30 cellular contexts compared by ENCODE assay signal in the genomic region with DNA sequence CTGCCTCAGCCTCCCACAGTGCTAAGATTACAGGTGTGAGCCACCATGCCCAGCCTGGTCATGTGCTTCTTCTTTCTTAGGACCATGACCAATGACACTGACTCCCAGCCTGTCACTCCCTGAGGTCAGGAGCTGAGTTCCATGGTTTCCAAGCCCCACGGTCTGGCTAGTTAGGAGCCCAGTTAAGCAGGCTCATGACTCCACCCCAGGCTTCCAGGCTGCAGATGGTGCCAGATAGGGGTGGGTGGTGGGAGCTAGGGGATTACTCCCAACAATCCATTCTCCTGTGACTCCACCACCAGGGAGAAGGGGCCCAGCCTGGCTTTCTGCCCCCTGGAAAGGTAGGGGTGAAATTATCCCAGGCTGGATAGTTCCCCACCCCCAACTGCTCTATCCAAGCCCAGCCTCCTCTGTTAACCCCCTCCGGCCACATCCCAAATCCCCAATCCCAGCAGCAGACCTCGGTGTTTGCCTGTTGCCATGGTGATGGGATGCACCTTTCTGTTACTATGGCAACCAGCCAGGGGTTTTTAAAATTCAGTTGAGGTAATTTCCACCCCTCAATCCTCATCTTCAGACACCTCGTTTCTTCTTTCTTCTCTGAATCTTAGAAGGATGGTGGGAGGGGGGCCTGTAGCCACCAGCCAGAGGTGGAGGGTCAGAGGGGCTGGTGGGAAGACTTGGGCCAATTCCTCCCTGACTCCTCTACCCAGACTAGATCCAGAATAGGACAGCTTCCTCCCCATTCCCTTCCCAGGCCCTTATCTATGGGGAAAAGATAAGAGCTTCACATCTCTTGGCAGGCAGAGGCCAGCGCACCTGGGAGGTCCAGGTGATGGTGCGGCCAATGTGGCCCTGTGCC. TPM values are rescaled to one million over a fixed set of nuclear protein-coding genes. Genes with fewer than 3 reads are reported as not detected.
DNase-seq lines count a peak whose midpoint lies in the region; ATAC-seq, FAIRE-seq and TF ChIP-seq lines count a peak whose summit lies in the region.
"Had no signal": no experiment of that assay in that cellular context is flagged by ENCODE, and none has a peak within 500 bp of the region (broad histone marks: within the 10 kb centered on the region; RNA-seq: fewer than 3 reads in every experiment).

No MANE protein-coding gene starts in this region.

- H4K8ac ChIP-seq in H9 (replicated peaks; ENCODE audit: insufficient read length, low read depth, low read length) = no peak overlapping the region

- WGBS in H9 (ENCODE audit: extremely low coverage, insufficient read length, low lambda C conversion rate) = no CpG with 5 or more reads among the region's 6 CpGs
- 37% methylated on average over 6 of the region's 6 CpGs for WGBS in GM12878 (ENCODE audit: insufficient coverage, insufficient replicate concordance, low lambda C conversion rate, missing lambda C conversion rate)

- no peak for TF ChIP-seq CTCF in H9 (conservative IDR thresholded peaks at IDR 0.05)
- TF ChIP-seq CTCF in GM12878 (IDR thresholded peaks at IDR 0.05 in 2 of 3, conservative IDR thresholded peaks at IDR 0.05 in 1 of 3; ENCODE audit: control insufficient read depth in 2 of 3, extremely low read depth in 1 of 3, insufficient read depth in 1 of 3, low read depth in 3 of 3, low read length in 3 of 3) = no peak
- TF ChIP-seq CTCF in vagina (IDR thresholded peaks at IDR 0.05) = no peak

- CTCF ChIA-PET in GM12878 (lab: Yijun Ruan, JAX) = no interaction called here

- H3K9ac ChIP-seq in H9 (ENCODE audit: extremely low read depth, insufficient read length, low read length) (no peak overlapping the region), GM12878 (ENCODE audit: control insufficient read depth, insufficient read depth, low read length) (no peak overlapping the region)

- TF ChIP-seq POLR2A in GM12878 (IDR thresholded peaks at IDR 0.05; ENCODE audit: low read depth, low read length) (no peak), vagina (IDR thresholded peaks at IDR 0.05) (no peak)

- H3K9me3 ChIP-seq in H9 (ENCODE audit: control insufficient read depth, low read depth, low read length) (no peaks in the 10 kb centered on the region), GM12878 (replicated peaks; ENCODE audit: control insufficient read depth, insufficient read depth, low read length) (no peaks in the 10 kb centered on the region), vagina (no peaks in the 10 kb centered on the region)
- H3K9me3 ChIP-seq: neutrophil, prostate gland had no signal

- H3K4me1 ChIP-seq in H9 (ENCODE audit: insufficient read depth, low read length) (no peaks in the 10 kb centered on the region; the same call in 1 of the 2 replicates), GM12878 (ENCODE audit: control insufficient read depth, insufficient read depth, low read length) (no peaks in the 10 kb centered on the region), vagina (peaks cover 4% of the 10 kb centered on the region)
- H3K4me1 ChIP-seq: prostate gland had no signal

- H3K27ac ChIP-seq in H9 (ENCODE audit: insufficient read length, low read depth, low read length) = no peak overlapping the region
- no peak overlapping the region for H3K27ac ChIP-seq in GM12878 (ENCODE audit: control insufficient read depth, insufficient read depth)
- H3K27ac ChIP-seq in vagina = no peak overlapping the region
- H3K27ac ChIP-seq: cardiac muscle cell, HL-60, neutrophil, prostate gland, VCaP had no signal

- H3K23ac ChIP-seq in H9 (ENCODE audit: insufficient read length, low read depth, low read length) = no peak overlapping the region

- no peaks in the 10 kb centered on the region for H3K23me2 ChIP-seq in H9 (ENCODE audit: insufficient read length, low read depth, low read length, poor library complexity, severe bottlenecking)

- no peak overlapping the region for H2BK15ac ChIP-seq in H9 (ENCODE audit: low read depth, low read length)

- no peak overlapping the region for H2BK5ac ChIP-seq in H9 (ENCODE audit: insufficient read length, low read length)

- no peak for ATAC-seq in GM12878
- ATAC-seq: activated naive CD4-positive, alpha-beta T cell treated with anti-CD3 and anti-CD28 coated beads, Interleukin-2, amount 50 U/mL, for 72 hours; CD8-positive, alpha-beta T cell; HCT116 had no signal

- FAIRE-seq in GM12878 (lab: Jason Lieb, UNC) = no peak
- FAIRE-seq: endothelial cell of umbilical vein, GM12891 had no signal

- POLR2A ChIA-PET in GM12878 (lab: Charles Lee) = no interaction called here

- RAD21 ChIA-PET in GM12878 (lab: Charles Lee; ENCODE audit: unreplicated experiment) = no interaction called here

- H2AFZ ChIP-seq in H9 (ENCODE audit: low read length) = no peak overlapping the region
- H2AFZ ChIP-seq in GM12878 (ENCODE audit: control insufficient read depth, low read depth, low read length) = no peak overlapping the region

- peak overlapping the region; percentile 56 for H3K18ac ChIP-seq in H9 (ENCODE audit: insufficient read length, low read depth, low read length)

- no peak for TF ChIP-seq RAD21 in GM12878 (IDR thresholded peaks at IDR 0.05; ENCODE audit: insufficient read depth, low read depth, low read length)

- H3K36me3 ChIP-seq in GM12878 (ENCODE audit: control insufficient read depth in 2 of 2, insufficient read depth in 2 of 2, low read length in 1 of 2) = no peaks in the 10 kb centered on the region
- H3K36me3 ChIP-seq in vagina = no peaks in the 10 kb centered on the region
- H3K36me3 ChIP-seq: cardiac muscle cell, neutrophil, prostate gland had no signal

- H2AK5ac ChIP-seq in H9 (ENCODE audit: insufficient read length, low read length) = no peak overlapping the region

- intact Hi-C loops in GM12878 (cut with micrococcal nuclease; ENCODE audit: unreplicated experiment) = no loop called here
- intact Hi-C loops in vagina (cut with DNase I) = no loop called here

- no TSS peak for BruUV-seq in GM12878 (replicated peaks; lab: Mats Ljungman, UMichigan)

- peak overlapping the region in 2 of 3 experiments; percentile 74 to 92; a peak in 4 of 7 replicates for H3K27ac Mint-ChIP-seq in H9
- H3K27ac Mint-ChIP-seq: activated naive CD4-positive, alpha-beta T cell treated with anti-CD3 and anti-CD28 coated beads, Interleukin-2, amount 50 U/mL, for 72 hours; activated T-helper 2 cell treated with anti-CD3 and anti-CD28 coated beads, Interferon-gamma antibody, Interleukin-2, Interleukin-4, amounts not matched to agents 10 μg/mL and 5 μg/mL and 100 μg/mL, durations not matched to agents 14 hours and 24 hours and 36 hours; CD8-positive, alpha-beta T cell had no signal

- H3K27me3 ChIP-seq in H9 (ENCODE audit: insufficient read depth, low read length) = no peaks in the 10 kb centered on the region
- H3K27me3 ChIP-seq in GM12878 (replicated peaks in 1 of 2; ENCODE audit: control insufficient read depth in 2 of 2, insufficient read depth in 2 of 2, low read length in 1 of 2) = peaks cover 0 to 2% of the 10 kb centered on the region in 2 experiments; a peak in 2 of 4 replicates
- no peaks in the 10 kb centered on the region for H3K27me3 ChIP-seq in vagina
- H3K27me3 ChIP-seq: cardiac muscle cell had no signal

- no peaks in the 10 kb centered on the region for H3K79me2 ChIP-seq in H9 (ENCODE audit: insufficient read depth, low read length)
- no peaks in the 10 kb centered on the region for H3K79me2 ChIP-seq in GM12878 (ENCODE audit: control insufficient read depth, insufficient read depth, low read length)

- DNase-seq in DMS53 (lab: John Stamatoyannopoulos, UW) = peak; percentile 43
- DNase-seq in DMS53 treated with DMSO at 0.1 percent for 48 hours (lab: John Stamatoyannopoulos, UW; ENCODE audit: unreplicated experiment) = no peak
- no peak for DNase-seq in H9
- DNase-seq in GM12878 (ENCODE audit: low read depth, low spot score) = no peak
- peak; percentile 52 for DNase-seq in left kidney (ENCODE audit: low read depth, low spot score)
- no peak for DNase-seq in NCI-H1105 treated with DMSO at 0.1 percent for 48 hours (lab: John Stamatoyannopoulos, UW)
- no peak for DNase-seq in vagina (ENCODE audit: extremely low spot score in 2 of 2)
- DNase-seq in SHP77 treated with DMSO at 0.1 percent for 48 hours (lab: John Stamatoyannopoulos, UW) = no peak
- DNase-seq: activated CD4-positive, alpha-beta T cell treated with anti-CD3 and anti-CD28 coated beads, Interleukin-2, amount 50 U/mL, for 1 hour; CD8-positive, alpha-beta T cell; cortex of kidney; DMS79 treated with DMSO at 0.1 percent for 48 hours; mammary epithelial cell; NCI-H1048; NCI-H1930; NCI-H446 treated with DMSO at 0.1 percent for 48 hours; trophoblast cell had no signal

- no peak overlapping the region for H3T11ph ChIP-seq in H9 (ENCODE audit: low read length)

- no peaks in the 10 kb centered on the region for H3K9me3 Mint-ChIP-seq in H9
- H3K9me3 Mint-ChIP-seq: activated naive CD4-positive, alpha-beta T cell treated with anti-CD3 and anti-CD28 coated beads, Interleukin-2, amount 50 U/mL, for 72 hours; activated T-helper 2 cell treated with anti-CD3 and anti-CD28 coated beads, Interferon-gamma antibody, Interleukin-2, Interleukin-4, amounts not matched to agents 10 μg/mL and 5 μg/mL and 100 μg/mL, durations not matched to agents 14 hours and 24 hours and 36 hours; CD8-positive, alpha-beta T cell had no signal

- H3K4me3 ChIP-seq in GM12878 = no peak overlapping the region
- no peak overlapping the region for H3K4me3 ChIP-seq in vagina
- H3K4me3 ChIP-seq: cardiac muscle cell, prostate gland had no signal

- H3K56ac ChIP-seq in H9 (ENCODE audit: insufficient read length, low read depth, low read length) = no peak overlapping the region

- no peaks in the 10 kb centered on the region; a peak in 1 of 7 replicates for H3K36me3 Mint-ChIP-seq in H9 (ENCODE audit: insufficient read depth in 1 of 3, low read depth in 3 of 3)
- H3K36me3 Mint-ChIP-seq: activated naive CD4-positive, alpha-beta T cell treated with anti-CD3 and anti-CD28 coated beads, Interleukin-2, amount 50 U/mL, for 72 hours; CD8-positive, alpha-beta T cell had no signal

- H2BK120ac ChIP-seq in H9 (ENCODE audit: low read depth, low read length, poor library complexity, severe bottlenecking) = no peak overlapping the region

- no peak overlapping the region for H4K5ac ChIP-seq in H9 (ENCODE audit: insufficient read length, low read depth, low read length)

- peak overlapping the region in 1 of 2 experiments; percentile 42; a peak in 2 of 5 replicates for H3K4me3 Mint-ChIP-seq in H9
- H3K4me3 Mint-ChIP-seq: CD8-positive, alpha-beta T cell had no signal

- SMC1A ChIA-PET in GM12878 (lab: Charles Lee; ENCODE audit: uncharacterized antibody, unreplicated experiment) = no interaction called here

- H3K79me1 ChIP-seq in H9 (ENCODE audit: insufficient read depth, low read depth, low read length, poor library complexity, severe bottlenecking) = no peaks in the 10 kb centered on the region

- H4K91ac ChIP-seq in H9 (ENCODE audit: insufficient read length, low read depth, low read length) = no peak overlapping the region

- no peak overlapping the region for H3K4ac ChIP-seq in H9 (ENCODE audit: low read depth, low read length)

- no peaks in the 10 kb centered on the region; the same call in none of the 2 replicates for H3K27me3 Mint-ChIP-seq in H9 (ENCODE audit: low read depth)

- peaks cover 9 to 24% of the 10 kb centered on the region in 2 experiments for H3K4me1 Mint-ChIP-seq in H9

- TF ChIP-seq EP300 in GM12878 (IDR thresholded peaks at IDR 0.05; ENCODE audit: borderline replicate concordance in 1 of 2, control insufficient read depth in 1 of 2, low read depth in 2 of 2, low read length in 2 of 2) = no peak

- peak overlapping the region; percentile 59 for H3K14ac ChIP-seq in H9 (ENCODE audit: insufficient read depth, low read length)

- H2BK12ac ChIP-seq in H9 (ENCODE audit: insufficient read length, low read depth, low read length) = no peak overlapping the region

- no peaks in the 10 kb centered on the region for H4K20me1 ChIP-seq in H9 (ENCODE audit: control insufficient read depth, insufficient read depth, insufficient read length)
- no peaks in the 10 kb centered on the region for H4K20me1 ChIP-seq in GM12878 (ENCODE audit: control insufficient read depth, insufficient read depth)

- in situ Hi-C loops in GM12878 (cut with MboI) = no loop called here

- no peak overlapping the region for H3K4me2 ChIP-seq in H9 (ENCODE audit: insufficient read depth, insufficient read length, low read length)
- H3K4me2 ChIP-seq in GM12878 (ENCODE audit: control insufficient read depth, insufficient read depth) = no peak overlapping the region

- H2BK20ac ChIP-seq in H9 (ENCODE audit: low read depth, low read length, poor library complexity, severe bottlenecking) = no peak overlapping the region

RNA-seq across cellular contexts. Expression of gene SEMA3F, which starts 22.5 kb away (rescaled TPM):
- total RNA-seq in H9 (2021) (11.9 and 14.3 TPM in 2 replicates), GM12878 (2014; rRNA removed) (0.28 TPM in 1 of 2 replicates, not detected in the other), GM12878 (2014; rRNA removed; fragmentation: Illumina TruSeq; extraction: Trizol) (not detected in 2 replicates), GM12878 (2021) (0.08 and 0.45 TPM in 2 replicates), vagina (78.1 TPM)
- 0.46 TPM in 1 of 2 replicates, not detected in the other for total RNA-seq in GM12878 (2013; cell fraction: nucleolus; rRNA removed)
- not detected for polyA plus RNA-seq in GM12878 (2011; ENCODE audit: low read depth)
- polyA plus RNA-seq in GM12878 (2011; rRNA removed) (0.12 and 0.15 TPM in 2 replicates), GM12878 (2014; fragmentation: Illumina TruSeq; extraction: Trizol) (0.09 TPM in 1 of 2 replicates, not detected in the other), GM12878 (2014; fragmentation: Nextera tagmentation; extraction: Ambion mirVana) (not detected), GM12878 (2014; rRNA removed) (not detected in 2 replicates), GM12878 (2016; fragmentation: Nextera tagmentation; extraction: Ambion mirVana) (not detected)
- polyA plus RNA-seq in GM12878 (2011; cell fraction: cytosol; rRNA removed) = 0.21 and 0.25 TPM in 2 replicates
- 0.92 and 1.8 TPM in 2 replicates for polyA plus RNA-seq in GM12878 (2011; cell fraction: nucleus; rRNA removed)
- polyA plus RNA-seq in GM12878 (2012) = 0.41 and 0.69 TPM in 2 replicates
- polyA minus RNA-seq in GM12878 (2011; rRNA and poly(A)+ RNA removed) = 0.36 and 0.44 TPM in 2 replicates
- 0.40 and 0.52 TPM in 2 replicates for polyA minus RNA-seq in GM12878 (2011; cell fraction: cytosol; rRNA and poly(A)+ RNA removed)
- polyA minus RNA-seq in GM12878 (2011; cell fraction: nucleus; rRNA and poly(A)+ RNA removed) = 0.19 and 0.73 TPM in 2 replicates

RNA-seq across cellular contexts. Expression of gene RBM5, which starts 43.9 kb away (rescaled TPM):
- total RNA-seq in H9 (2021) = 110 and 123 TPM in 2 replicates
- 1,107 and 1,146 TPM in 2 replicates for total RNA-seq in GM12878 (2013; cell fraction: nucleolus; rRNA removed)
- total RNA-seq in GM12878 (2014; rRNA removed) = 136 and 148 TPM in 2 replicates
- total RNA-seq in GM12878 (2014; rRNA removed; fragmentation: Illumina TruSeq; extraction: Trizol) = 120 and 124 TPM in 2 replicates
- 94.0 and 101 TPM in 2 replicates for total RNA-seq in GM12878 (2021)
- polyA plus RNA-seq in GM12878 (2011; ENCODE audit: low read depth) = 88.5 TPM
- polyA plus RNA-seq in GM12878 (2011; rRNA removed) = 329 and 347 TPM in 2 replicates
- polyA plus RNA-seq in GM12878 (2011; cell fraction: cytosol; rRNA removed) = 144 and 201 TPM in 2 replicates
- 1,132 and 1,572 TPM in 2 replicates for polyA plus RNA-seq in GM12878 (2011; cell fraction: nucleus; rRNA removed)
- 91.1 and 106 TPM in 2 replicates for polyA plus RNA-seq in GM12878 (2012)
- polyA plus RNA-seq in GM12878 (2014; fragmentation: Illumina TruSeq; extraction: Trizol) = 143 and 174 TPM in 2 replicates
- polyA plus RNA-seq in GM12878 (2014; fragmentation: Nextera tagmentation; extraction: Ambion mirVana) = 10 to 100 TPM; 35.1 to 48.1 TPM
- polyA plus RNA-seq in GM12878 (2014; rRNA removed) = 123 and 142 TPM in 2 replicates
- polyA plus RNA-seq in GM12878 (2016; fragmentation: Nextera tagmentation; extraction: Ambion mirVana) = 10 to 100 TPM; 70.5 to 70.9 TPM
- polyA minus RNA-seq in GM12878 (2011; rRNA and poly(A)+ RNA removed) = 288 and 371 TPM in 2 replicates
- polyA minus RNA-seq in GM12878 (2011; cell fraction: cytosol; rRNA and poly(A)+ RNA removed) = 54.3 and 72.3 TPM in 2 replicates
- polyA minus RNA-seq in GM12878 (2011; cell fraction: nucleus; rRNA and poly(A)+ RNA removed) = 322 and 360 TPM in 2 replicates
- 271 TPM for total RNA-seq in vagina

RNA-seq across cellular contexts. Expression of gene GNAT1, which starts 58.8 kb away (rescaled TPM):
- 0.18 TPM in 1 of 2 replicates, not detected in the other for total RNA-seq in H9 (2021)
- total RNA-seq in GM12878 (2013; cell fraction: nucleolus; rRNA removed) = not detected in 2 replicates
- not detected in 2 replicates for total RNA-seq in GM12878 (2014; rRNA removed)
- total RNA-seq in GM12878 (2014; rRNA removed; fragmentation: Illumina TruSeq; extraction: Trizol) = not detected in 2 replicates
- total RNA-seq in GM12878 (2021) = not detected in 2 replicates
- polyA plus RNA-seq in GM12878 (2011; ENCODE audit: low read depth) = not detected
- not detected in 2 replicates for polyA plus RNA-seq in GM12878 (2011; rRNA removed)
- not detected in 2 replicates for polyA plus RNA-seq in GM12878 (2011; cell fraction: cytosol; rRNA removed)
- not detected in 2 replicates for polyA plus RNA-seq in GM12878 (2011; cell fraction: nucleus; rRNA removed)
- polyA plus RNA-seq in GM12878 (2012) = not detected in 2 replicates
- polyA plus RNA-seq in GM12878 (2014; fragmentation: Illumina TruSeq; extraction: Trizol) = not detected in 2 replicates
- not detected for polyA plus RNA-seq in GM12878 (2014; fragmentation: Nextera tagmentation; extraction: Ambion mirVana)
- not detected in 2 replicates for polyA plus RNA-seq in GM12878 (2014; rRNA removed)
- polyA plus RNA-seq in GM12878 (2016; fragmentation: Nextera tagmentation; extraction: Ambion mirVana) = not detected
- polyA minus RNA-seq in GM12878 (2011; rRNA and poly(A)+ RNA removed) = not detected in 2 replicates
- polyA minus RNA-seq in GM12878 (2011; cell fraction: cytosol; rRNA and poly(A)+ RNA removed) = not detected in 2 replicates
- not detected in 2 replicates for polyA minus RNA-seq in GM12878 (2011; cell fraction: nucleus; rRNA and poly(A)+ RNA removed)
- total RNA-seq in vagina = not detected
- total RNA-seq: activated naive CD4-positive, alpha-beta T cell treated with anti-CD3 and anti-CD28 coated beads, Interleukin-2, amount 50 U/mL, for 72 hours; activated T-helper 2 cell treated with anti-CD3 and anti-CD28 coated beads, Interferon-gamma antibody, Interleukin-2, Interleukin-4, amounts not matched to agents 10 μg/mL and 5 μg/mL and 100 μg/mL, durations not matched to agents 14 hours and 24 hours and 36 hours; cardiac muscle cell; glomerular endothelial cell; prostate gland; RPMI7951; T-helper 2 cell treated with Interferon-gamma antibody and Interleukin-4, amounts not matched to agents 100 ng/mL and 5 ng/mL, for 36 hours had no signal
- polyA plus RNA-seq: cardiac muscle cell, endothelial cell of umbilical vein had no signal

Comparison
In these comparisons a context has a peak if more than half of its experiments do, and no peak if none do; other contexts are left out.
1. DNase-seq: peak in DMS53 (single experiment) and left kidney (single experiment); none in DMS53 treated with DMSO at 0.1 percent for 48 hours (single experiment), H9 (single experiment), GM12878 (single experiment), NCI-H1105 treated with DMSO at 0.1 percent for 48 hours (single experiment), vagina (0 of 2) and SHP77 treated with DMSO at 0.1 percent for 48 hours (single experiment).